17 cellular contexts compared by ENCODE assay signal in genomic region chr2:74233648-74234047, GRCh38.
"Had no signal": no experiment of that assay in that cellular context is flagged by ENCODE, and none has a peak within 500 bp of the region (broad histone marks: within the 10 kb centered on the region; RNA-seq: fewer than 3 reads in every experiment).

No MANE protein-coding gene starts in this region.

- H3K4me3 Mint-ChIP-seq: activated B cell treated with CpG ODN at 0.5 μM for 24 hours; activated CD4-positive, alpha-beta T cell treated with anti-CD3 and anti-CD28 coated beads for 36 hours; activated naive CD4-positive, alpha-beta T cell treated with anti-CD3 and anti-CD28 coated beads, Interleukin-2, amount 10 ng/mL, durations not matched to agents 7 days and 5 days; activated T-cell treated with anti-CD3 and anti-CD28 coated beads, Interleukin-2, amount 50 U/mL, for 4 hours; natural killer cell; stimulated activated memory B cell treated with anti-CD40 and anti-IgM and Interleukin-4, amounts not matched to agents 10 μg/mL and 1 μg/mL and 100 μg/mL, for 72 hours had no signal

- H3K27me3 Mint-ChIP-seq: activated B cell treated with CpG ODN at 0.5 μM for 24 hours; activated CD4-positive, alpha-beta T cell treated with anti-CD3 and anti-CD28 coated beads for 36 hours; stimulated activated memory B cell treated with anti-CD40 and anti-IgM and Interleukin-4, amounts not matched to agents 10 μg/mL and 1 μg/mL and 100 μg/mL, for 72 hours had no signal

- H3K4me1 Mint-ChIP-seq: activated B cell treated with CpG ODN at 0.5 μM for 24 hours; activated naive CD4-positive, alpha-beta T cell treated with anti-CD3 and anti-CD28 coated beads, Interleukin-2, amount 10 ng/mL, durations not matched to agents 7 days and 5 days; natural killer cell; stimulated activated memory B cell treated with anti-CD40 and anti-IgM and Interleukin-4, amounts not matched to agents 10 μg/mL and 1 μg/mL and 100 μg/mL, for 72 hours had no signal

- H3K9me3 Mint-ChIP-seq: activated B cell treated with CpG ODN at 0.5 μM for 24 hours; activated naive CD4-positive, alpha-beta T cell treated with anti-CD3 and anti-CD28 coated beads, Interleukin-2, amount 10 ng/mL, durations not matched to agents 7 days and 5 days; activated T-cell treated with anti-CD3 and anti-CD28 coated beads, Interleukin-2, amount 50 U/mL, for 4 hours; natural killer cell; stimulated activated memory B cell treated with anti-CD40 and anti-IgM and Interleukin-4, amounts not matched to agents 10 μg/mL and 1 μg/mL and 100 μg/mL, for 72 hours had no signal

- H3K36me3 Mint-ChIP-seq: activated naive CD4-positive, alpha-beta T cell treated with anti-CD3 and anti-CD28 coated beads, Interleukin-2, amount 10 ng/mL, durations not matched to agents 7 days and 5 days; natural killer cell had no signal

- DNase-seq: activated B cell treated with CpG ODN at 0.5 μM for 24 hours; activated CD4-positive, alpha-beta T cell treated with anti-CD3 and anti-CD28 coated beads for 36 hours; activated CD4-positive, alpha-beta T cell treated with anti-CD3 and anti-CD28 coated beads, Interleukin-2, amount 50 U/mL, for 4 hours; activated CD8-positive, alpha-beta memory T cell treated with anti-CD3 and anti-CD28 coated beads for 24 hours; activated CD8-positive, alpha-beta memory T cell treated with anti-CD3 and anti-CD28 coated beads, Interleukin-2, amount 50 U/mL, for 4 hours; activated naive CD4-positive, alpha-beta T cell treated with anti-CD3 and anti-CD28 coated beads, Interleukin-2, amount 10 ng/mL, durations not matched to agents 7 days and 5 days; activated T-cell treated with anti-CD3 and anti-CD28 coated beads, Interleukin-2, amount 50 U/mL, for 4 hours; amygdala; esophagus squamous epithelium; gastrocnemius medialis; hippocampal formation; left ventricle myocardium inferior; natural killer cell; sigmoid colon; stimulated activated CD4-positive, alpha-beta T cell treated with anti-CD3 and anti-CD28 coated beads, Interleukin-15, amount 100 ng/mL, for 24 hours; transverse colon had no signal

- H3K27ac Mint-ChIP-seq: activated B cell treated with CpG ODN at 0.5 μM for 24 hours; activated CD4-positive, alpha-beta T cell treated with anti-CD3 and anti-CD28 coated beads for 36 hours; activated naive CD4-positive, alpha-beta T cell treated with anti-CD3 and anti-CD28 coated beads, Interleukin-2, amount 10 ng/mL, durations not matched to agents 7 days and 5 days; natural killer cell; stimulated activated memory B cell treated with anti-CD40 and anti-IgM and Interleukin-4, amounts not matched to agents 10 μg/mL and 1 μg/mL and 100 μg/mL, for 72 hours had no signal

- ATAC-seq: activated CD4-positive, alpha-beta T cell treated with anti-CD3 and anti-CD28 coated beads for 36 hours; activated T-cell treated with anti-CD3 and anti-CD28 coated beads, Interleukin-2, amount 50 U/mL, for 4 hours; gastrocnemius medialis; natural killer cell; stimulated activated memory B cell treated with anti-CD40 and anti-IgM and Interleukin-4, amounts not matched to agents 10 μg/mL and 1 μg/mL and 100 μg/mL, for 72 hours had no signal
